Comparison of ENCODE assay signal across 2 cellular contexts in genomic region chr9:72539824-72540347, GRCh38.
TF ChIP-seq lines count a peak whose summit lies in the region.

No MANE protein-coding gene starts in this region.

TF ChIP-seq in HEK293, 187 proteins besides CTCF, POLR2A, EP300 and RAD21 (continued from another document):
- TF ChIP-seq PRDM10 (tag by site-specific recombination; IDR thresholded peaks at IDR 0.05) (peak; percentile 72), ZNF747 (tag by site-specific recombination; IDR thresholded peaks at IDR 0.05) (no peak), EGR2 (tag by site-specific recombination; IDR thresholded peaks at IDR 0.05; ENCODE audit: low read depth) (peak; percentile 63), ZNF19 (tag by site-specific recombination; IDR thresholded peaks at IDR 0.05; ENCODE audit: low read depth) (no peak), ZNF449 (tag by site-specific recombination; IDR thresholded peaks at IDR 0.05) (no peak)

TF ChIP-seq in K562, 482 proteins besides CTCF, POLR2A, EP300 and RAD21 (continued from another document):
- TF ChIP-seq ZNF280A (IDR thresholded peaks at IDR 0.05; ENCODE audit: low read depth, partially characterized antibody): no peak
- no peak for TF ChIP-seq E2F6 (IDR thresholded peaks at IDR 0.05; ENCODE audit: borderline replicate concordance in 1 of 2, extremely low read depth in 1 of 2, insufficient read depth in 1 of 2, insufficient read length in 1 of 2, low read depth in 1 of 2, low read length in 1 of 2, poor library complexity in 1 of 2, severe bottlenecking in 1 of 2)
- no peak for TF ChIP-seq NFYB (IDR thresholded peaks at IDR 0.05; ENCODE audit: extremely low read depth, insufficient read length)
- no peak for TF ChIP-seq ZNF584 (CRISPR knock-in tag; IDR thresholded peaks at IDR 0.05; ENCODE audit: low read depth)
- TF ChIP-seq BRCA1 (IDR thresholded peaks at IDR 0.05): no peak
- TF ChIP-seq BRCA1 (CRISPR knock-in tag; IDR thresholded peaks at IDR 0.05): no peak
- peak; percentile 49 for TF ChIP-seq EGR1 (conservative IDR thresholded peaks at IDR 0.05)
- no peak for TF ChIP-seq ZNF3 (CRISPR knock-in tag; IDR thresholded peaks at IDR 0.05)
- no peak for TF ChIP-seq DLX4 (CRISPR knock-in tag; IDR thresholded peaks at IDR 0.05)
- no peak for TF ChIP-seq GTF3C2 (IDR thresholded peaks at IDR 0.05; ENCODE audit: borderline replicate concordance, extremely low read depth, insufficient read length)
- TF ChIP-seq PCBP2 (IDR thresholded peaks at IDR 0.05; ENCODE audit: low read depth, low read length, poor library complexity, severe bottlenecking): no peak
- peak; percentile 94 for TF ChIP-seq PRDM10 (IDR thresholded peaks at IDR 0.05; ENCODE audit: partially characterized antibody)
- no peak for TF ChIP-seq KDM5B (IDR thresholded peaks at IDR 0.05; ENCODE audit: insufficient replicate concordance, low read depth, low read length)
